23 cellular contexts compared by ENCODE assay signal in the genomic region with DNA sequence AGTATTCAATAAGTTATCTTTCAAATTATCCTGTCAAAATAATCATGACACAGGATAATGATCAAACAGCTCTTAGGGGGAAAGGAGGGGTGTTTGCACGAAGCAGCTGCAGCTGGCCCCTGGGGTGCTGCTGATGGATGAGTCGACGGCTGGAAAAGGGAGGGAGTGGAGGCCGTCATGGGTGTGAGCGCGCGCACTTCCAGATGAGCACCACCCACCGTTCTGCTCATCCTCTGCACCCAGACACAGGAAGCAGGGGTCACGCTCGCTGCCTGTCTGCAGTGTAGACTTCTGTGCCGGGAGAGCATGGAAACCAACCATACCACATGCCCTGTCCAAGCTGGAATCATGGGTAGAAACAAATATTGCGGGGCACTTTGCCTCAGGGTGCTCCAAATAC.
DNase-seq lines count a peak whose midpoint lies in the region; TF ChIP-seq lines count a peak whose summit lies in the region.
"Had no signal": no experiment of that assay in that cellular context is flagged by ENCODE, and none has a peak within 500 bp of the region (broad histone marks: within the 10 kb centered on the region; RNA-seq: fewer than 3 reads in every experiment).

No MANE protein-coding gene starts in this region.

- no peak for TF ChIP-seq CTCF in endothelial cell (IDR thresholded peaks at IDR 0.05; ENCODE audit: unreplicated experiment)

- intact Hi-C loops in activated naive CD4-positive, alpha-beta T cell treated with anti-CD3 and anti-CD28 coated beads for 36 hours (cut with micrococcal nuclease) = no loop called here

- no peaks in the 10 kb centered on the region for H3K9me3 Mint-ChIP-seq in activated naive CD4-positive, alpha-beta T cell treated with anti-CD3 and anti-CD28 coated beads for 36 hours
- peaks cover 52% of the 10 kb centered on the region for H3K9me3 Mint-ChIP-seq in endothelial cell (ENCODE audit: unreplicated experiment)
- H3K9me3 Mint-ChIP-seq: activated T-cell treated with anti-CD3 and anti-CD28 coated beads, Interleukin-2, amount 50 U/mL, for 72 hours; naive thymus-derived CD8-positive, alpha-beta T cell had no signal

- DNase-seq in NCI-H2171 treated with DMSO at 0.1 percent for 48 hours (lab: John Stamatoyannopoulos, UW) (peak; percentile 17), NCI-H2171 (lab: John Stamatoyannopoulos, UW) (no peak), NCI-H1417 treated with DMSO at 0.1 percent for 48 hours (lab: John Stamatoyannopoulos, UW) (peak; percentile 3), SHP77 (lab: John Stamatoyannopoulos, UW) (peak; percentile 86 to 90), retina (peak; percentile 72), NCI-H2196 (lab: John Stamatoyannopoulos, UW; ENCODE audit: unreplicated experiment) (no peak), endothelial cell (ENCODE audit: low spot score) (no peak)
- DNase-seq in activated naive CD4-positive, alpha-beta T cell treated with anti-CD3 and anti-CD28 coated beads for 36 hours = no peak
- DNase-seq: activated CD4-positive, CD25-positive, alpha-beta regulatory T cell treated with anti-CD3 and anti-CD28 coated beads, Interleukin-2, amount 50 U/mL, for 72 hours; activated naive CD4-positive, alpha-beta T cell treated with anti-CD3 and anti-CD28 coated beads, Interleukin-2, amount 50 U/mL, for 16 hours; activated T-cell treated with anti-CD3 and anti-CD28 coated beads, Interleukin-2, amount 50 U/mL, for 72 hours; anterior cingulate cortex; BE2C; Calu3; cortex of kidney; naive thymus-derived CD8-positive, alpha-beta T cell; NCI-H1436 treated with DMSO at 0.1 percent for 48 hours; NCI-H226; ovary; right cardiac atrium; RPMI8226; stimulated activated CD4-positive, alpha-beta T cell treated with anti-CD3 and anti-CD28 coated beads, Interleukin-12 subunit alpha, Interleukin-12 subunit beta, amount 100 ng/mL, for 4 hours; stimulated activated naive CD8-positive, alpha-beta T cell treated with anti-CD3 and anti-CD28 coated beads, Interleukin-15, amount 100 ng/mL, for 72 hours had no signal

- H3K27ac Mint-ChIP-seq in activated naive CD4-positive, alpha-beta T cell treated with anti-CD3 and anti-CD28 coated beads for 36 hours = no peak overlapping the region
- no peak overlapping the region for H3K27ac Mint-ChIP-seq in endothelial cell (ENCODE audit: unreplicated experiment)
- H3K27ac Mint-ChIP-seq: activated T-cell treated with anti-CD3 and anti-CD28 coated beads, Interleukin-2, amount 50 U/mL, for 72 hours; naive thymus-derived CD8-positive, alpha-beta T cell; stimulated activated naive CD8-positive, alpha-beta T cell treated with anti-CD3 and anti-CD28 coated beads, Interleukin-15, amount 100 ng/mL, for 72 hours had no signal

- CTCF ChIA-PET in activated naive CD4-positive, alpha-beta T cell treated with anti-CD3 and anti-CD28 coated beads for 36 hours (lab: Charles Lee) = no interaction called here

- peaks cover 4% of the 10 kb centered on the region for H3K27me3 Mint-ChIP-seq in activated naive CD4-positive, alpha-beta T cell treated with anti-CD3 and anti-CD28 coated beads for 36 hours (ENCODE audit: low read depth)
- H3K27me3 Mint-ChIP-seq in endothelial cell (ENCODE audit: unreplicated experiment) = peaks cover 21% of the 10 kb centered on the region

- H3K4me1 Mint-ChIP-seq in activated naive CD4-positive, alpha-beta T cell treated with anti-CD3 and anti-CD28 coated beads for 36 hours (ENCODE audit: low read depth) = no peaks in the 10 kb centered on the region
- H3K4me1 Mint-ChIP-seq in endothelial cell (ENCODE audit: unreplicated experiment) = no peaks in the 10 kb centered on the region
- H3K4me1 Mint-ChIP-seq: naive thymus-derived CD8-positive, alpha-beta T cell; stimulated activated naive CD8-positive, alpha-beta T cell treated with anti-CD3 and anti-CD28 coated beads, Interleukin-15, amount 100 ng/mL, for 72 hours had no signal

- no peak overlapping the region for H3K4me3 Mint-ChIP-seq in activated naive CD4-positive, alpha-beta T cell treated with anti-CD3 and anti-CD28 coated beads for 36 hours
- no peak overlapping the region for H3K4me3 Mint-ChIP-seq in endothelial cell (ENCODE audit: unreplicated experiment)
- H3K4me3 Mint-ChIP-seq: activated T-cell treated with anti-CD3 and anti-CD28 coated beads, Interleukin-2, amount 50 U/mL, for 72 hours; naive thymus-derived CD8-positive, alpha-beta T cell; stimulated activated naive CD8-positive, alpha-beta T cell treated with anti-CD3 and anti-CD28 coated beads, Interleukin-15, amount 100 ng/mL, for 72 hours had no signal

- H3K36me3 Mint-ChIP-seq in activated naive CD4-positive, alpha-beta T cell treated with anti-CD3 and anti-CD28 coated beads for 36 hours (ENCODE audit: low read depth) = no peaks in the 10 kb centered on the region
- peaks cover 44% of the 10 kb centered on the region for H3K36me3 Mint-ChIP-seq in endothelial cell (ENCODE audit: low read depth, unreplicated experiment)
- H3K36me3 Mint-ChIP-seq: naive thymus-derived CD8-positive, alpha-beta T cell had no signal

Comparison
In these comparisons a context has a peak if more than half of its experiments do, and no peak if none do; other contexts are left out.
1. DNase-seq: peak in NCI-H2171 treated with DMSO at 0.1 percent for 48 hours (single experiment), NCI-H1417 treated with DMSO at 0.1 percent for 48 hours (single experiment), SHP77 (2 of 2) and retina (single experiment); none in NCI-H2171 (single experiment), activated naive CD4-positive, alpha-beta T cell treated with anti-CD3 and anti-CD28 coated beads for 36 hours (single experiment), NCI-H2196 (single experiment) and endothelial cell (single experiment).